9 cellular contexts compared by ENCODE assay signal in the genomic region with DNA sequence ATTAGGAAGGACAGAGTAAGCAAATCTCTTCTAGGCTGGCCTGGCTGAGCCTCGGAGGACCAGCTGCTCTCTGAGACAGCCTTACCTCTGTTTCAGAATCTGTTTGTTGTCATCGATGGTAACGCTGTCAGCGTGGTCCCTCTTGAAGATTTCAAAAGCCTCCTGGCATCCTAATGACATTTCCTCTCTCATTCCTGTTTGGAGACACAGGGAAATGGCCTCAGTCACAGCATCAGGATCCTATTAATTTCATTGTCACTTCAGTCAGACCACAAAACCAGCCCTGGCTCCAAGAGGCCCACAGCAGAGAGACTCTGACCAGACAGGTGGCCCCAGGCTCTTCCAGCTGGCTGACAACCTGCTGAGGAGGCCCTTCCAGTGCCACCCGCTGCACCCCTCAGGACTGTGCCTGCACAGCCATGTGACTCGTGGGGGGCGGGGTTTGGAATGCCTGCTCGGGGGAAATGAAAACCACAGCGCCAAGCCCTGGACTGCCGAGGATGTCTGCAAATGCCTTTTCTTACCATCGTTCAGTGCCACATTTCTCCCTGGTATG.
A peak's percentile ranks its signal among the peaks of the same experiment; 100 is the strongest.
DNase-seq lines count a peak whose midpoint lies in the region; ATAC-seq and FAIRE-seq lines count a peak whose summit lies in the region.
"Had no signal": no experiment of that assay in that cellular context is flagged by ENCODE, and none has a peak within 500 bp of the region (broad histone marks: within the 10 kb centered on the region; RNA-seq: fewer than 3 reads in every experiment).

No MANE protein-coding gene starts in this region.

- H3K4me1 Mint-ChIP-seq in naive thymus-derived CD4-positive, alpha-beta T cell = peaks cover 0 to 8% (median 4%) of the 10 kb centered on the region in 7 donors
- H3K4me1 Mint-ChIP-seq in activated T-helper 2 cell treated with anti-CD3 and anti-CD28 coated beads, Interferon-gamma antibody, Interleukin-2, Interleukin-4, amounts not matched to agents 10 μg/mL and 5 μg/mL and 100 μg/mL, durations not matched to agents 14 hours and 24 hours and 36 hours (ENCODE audit: low read depth) = peaks cover 2% of the 10 kb centered on the region

- no peak overlapping the region for H3K4me3 ChIP-seq in rectal smooth muscle tissue (ENCODE audit: low read length)
- H3K4me3 ChIP-seq in naive thymus-derived CD4-positive, alpha-beta T cell (ENCODE audit: low read length) = no peak overlapping the region

- no peak for DNase-seq in GM18507 (ENCODE audit: extremely low spot score, insufficient read length, low read depth)
- peak; percentile 53 for DNase-seq in NCI-H69 (lab: John Stamatoyannopoulos, UW)
- DNase-seq in foreskin melanocyte = peak; percentile 73
- no peak for DNase-seq in naive thymus-derived CD4-positive, alpha-beta T cell
- no peak for DNase-seq in NCI-H2081 treated with DMSO at 0.1 percent for 48 hours (lab: John Stamatoyannopoulos, UW)
- no peak for DNase-seq in activated T-helper 2 cell treated with anti-CD3 and anti-CD28 coated beads, Interferon-gamma antibody, Interleukin-2, Interleukin-4, amounts not matched to agents 10 μg/mL and 5 μg/mL and 100 μg/mL, durations not matched to agents 14 hours and 24 hours and 36 hours (ENCODE audit: low spot score)
- no peak for DNase-seq in stimulated activated CD8-positive, alpha-beta memory T cell treated with anti-CD3 and anti-CD28 coated beads, Interleukin-4, amount 100 ng/mL, for 48 hours

- H3K9me3 ChIP-seq in naive thymus-derived CD4-positive, alpha-beta T cell (ENCODE audit: control insufficient read depth in 2 of 3, low read length in 3 of 3) = no peaks in the 10 kb centered on the region

- peaks cover 0 to 20% (median 8%) of the 10 kb centered on the region in 5 donors for H3K27me3 Mint-ChIP-seq in naive thymus-derived CD4-positive, alpha-beta T cell
- H3K27me3 Mint-ChIP-seq in activated T-helper 2 cell treated with anti-CD3 and anti-CD28 coated beads, Interferon-gamma antibody, Interleukin-2, Interleukin-4, amounts not matched to agents 10 μg/mL and 5 μg/mL and 100 μg/mL, durations not matched to agents 14 hours and 24 hours and 36 hours (ENCODE audit: low read depth) = no peaks in the 10 kb centered on the region

- no peak overlapping the region for H3K9ac ChIP-seq in rectal smooth muscle tissue (ENCODE audit: low read length)

- peaks cover 0 to 3% (median 0%) of the 10 kb centered on the region in 11 donors for H3K9me3 Mint-ChIP-seq in naive thymus-derived CD4-positive, alpha-beta T cell
- no peaks in the 10 kb centered on the region for H3K9me3 Mint-ChIP-seq in activated T-helper 2 cell treated with anti-CD3 and anti-CD28 coated beads, Interferon-gamma antibody, Interleukin-2, Interleukin-4, amounts not matched to agents 10 μg/mL and 5 μg/mL and 100 μg/mL, durations not matched to agents 14 hours and 24 hours and 36 hours
- H3K9me3 Mint-ChIP-seq: activated naive CD4-positive, alpha-beta T cell treated with anti-CD3 and anti-CD28 coated beads, Interleukin-2, amount 50 U/mL, for 24 hours had no signal

- no peak for ATAC-seq in naive thymus-derived CD4-positive, alpha-beta T cell

- H3K4me1 ChIP-seq in rectal smooth muscle tissue (ENCODE audit: control insufficient read depth, insufficient read depth, low read length) = peaks cover 8% of the 10 kb centered on the region
- no peaks in the 10 kb centered on the region for H3K4me1 ChIP-seq in naive thymus-derived CD4-positive, alpha-beta T cell (ENCODE audit: control insufficient read depth in 2 of 2, insufficient read depth in 2 of 2, low read length in 2 of 2)

- H3K4me3 Mint-ChIP-seq in naive thymus-derived CD4-positive, alpha-beta T cell = no peak overlapping the region
- no peak overlapping the region for H3K4me3 Mint-ChIP-seq in activated T-helper 2 cell treated with anti-CD3 and anti-CD28 coated beads, Interferon-gamma antibody, Interleukin-2, Interleukin-4, amounts not matched to agents 10 μg/mL and 5 μg/mL and 100 μg/mL, durations not matched to agents 14 hours and 24 hours and 36 hours (ENCODE audit: low read depth)
- H3K4me3 Mint-ChIP-seq: activated naive CD4-positive, alpha-beta T cell treated with anti-CD3 and anti-CD28 coated beads, Interleukin-2, amount 50 U/mL, for 24 hours had no signal

- no peaks in the 10 kb centered on the region for H3K36me3 ChIP-seq in rectal smooth muscle tissue (ENCODE audit: control insufficient read depth, insufficient read depth, low read length)
- no peaks in the 10 kb centered on the region for H3K36me3 ChIP-seq in naive thymus-derived CD4-positive, alpha-beta T cell (ENCODE audit: control insufficient read depth in 2 of 3, insufficient read depth in 3 of 3, low read length in 3 of 3)

- FAIRE-seq in GM18507 (lab: Jason Lieb, UNC) = peak; percentile 31

- H3K27ac ChIP-seq in rectal smooth muscle tissue (ENCODE audit: low read depth, low read length) = peak overlapping the region; percentile 64
- no peak overlapping the region for H3K27ac ChIP-seq in naive thymus-derived CD4-positive, alpha-beta T cell (ENCODE audit: low read depth, low read length)

- H3K36me3 Mint-ChIP-seq in naive thymus-derived CD4-positive, alpha-beta T cell = no peaks in the 10 kb centered on the region
- no peaks in the 10 kb centered on the region for H3K36me3 Mint-ChIP-seq in activated T-helper 2 cell treated with anti-CD3 and anti-CD28 coated beads, Interferon-gamma antibody, Interleukin-2, Interleukin-4, amounts not matched to agents 10 μg/mL and 5 μg/mL and 100 μg/mL, durations not matched to agents 14 hours and 24 hours and 36 hours (ENCODE audit: low read depth)
- H3K36me3 Mint-ChIP-seq: activated naive CD4-positive, alpha-beta T cell treated with anti-CD3 and anti-CD28 coated beads, Interleukin-2, amount 50 U/mL, for 24 hours had no signal

- intact Hi-C loops in naive thymus-derived CD4-positive, alpha-beta T cell (cut with micrococcal nuclease) = no loop called here
- intact Hi-C loops in activated T-helper 2 cell treated with anti-CD3 and anti-CD28 coated beads, Interferon-gamma antibody, Interleukin-2, Interleukin-4, amounts not matched to agents 10 μg/mL and 5 μg/mL and 100 μg/mL, durations not matched to agents 14 hours and 24 hours and 36 hours (cut with micrococcal nuclease) = no loop called here

- CTCF ChIA-PET in naive thymus-derived CD4-positive, alpha-beta T cell (lab: Charles Lee) = no interaction called here

- no peak overlapping the region for H3K27ac Mint-ChIP-seq in naive thymus-derived CD4-positive, alpha-beta T cell
- no peak overlapping the region for H3K27ac Mint-ChIP-seq in activated T-helper 2 cell treated with anti-CD3 and anti-CD28 coated beads, Interferon-gamma antibody, Interleukin-2, Interleukin-4, amounts not matched to agents 10 μg/mL and 5 μg/mL and 100 μg/mL, durations not matched to agents 14 hours and 24 hours and 36 hours
- H3K27ac Mint-ChIP-seq: activated naive CD4-positive, alpha-beta T cell treated with anti-CD3 and anti-CD28 coated beads, Interleukin-2, amount 50 U/mL, for 24 hours had no signal

- H3K27me3 ChIP-seq in rectal smooth muscle tissue (ENCODE audit: control insufficient read depth, insufficient read depth, low read length) = no peaks in the 10 kb centered on the region
- no peaks in the 10 kb centered on the region for H3K27me3 ChIP-seq in naive thymus-derived CD4-positive, alpha-beta T cell (ENCODE audit: control insufficient read depth in 2 of 2, insufficient read depth in 2 of 2, low read length in 2 of 2)

- POLR2A ChIA-PET in naive thymus-derived CD4-positive, alpha-beta T cell (lab: Charles Lee) = no interaction called here

Comparison
In these comparisons a context has a peak if more than half of its experiments do, and no peak if none do; other contexts are left out.
1. DNase-seq: peak in NCI-H69 (single experiment) and foreskin melanocyte (single experiment); none in GM18507 (single experiment), naive thymus-derived CD4-positive, alpha-beta T cell (0 of 9), NCI-H2081 treated with DMSO at 0.1 percent for 48 hours (single experiment), activated T-helper 2 cell treated with anti-CD3 and anti-CD28 coated beads, Interferon-gamma antibody, Interleukin-2, Interleukin-4, amounts not matched to agents 10 μg/mL and 5 μg/mL and 100 μg/mL, durations not matched to agents 14 hours and 24 hours and 36 hours (single experiment) and stimulated activated CD8-positive, alpha-beta memory T cell treated with anti-CD3 and anti-CD28 coated beads, Interleukin-4, amount 100 ng/mL, for 48 hours (single experiment).